In genomic region chr3:194267744-194268658, GRCh38 we compare ENCODE assay signal across 11 cellular contexts.
DNase-seq lines count a peak whose midpoint lies in the region; ATAC-seq, FAIRE-seq and TF ChIP-seq lines count a peak whose summit lies in the region.
"Had no signal": no experiment of that assay in that cellular context is flagged by ENCODE, and none has a peak within 500 bp of the region (broad histone marks: within the 10 kb centered on the region; RNA-seq: fewer than 3 reads in every experiment).

No MANE protein-coding gene starts in this region.

- intact Hi-C loops in adrenal gland (cut with DNase I) (loop anchor here in 1 of 2 donors (5.0 kb wide), 1 partner anchor 126 kb away; no protein-coding TSS in a partner anchor), endothelial cell of umbilical vein (cut with micrococcal nuclease) (no loop called here), lower lobe of right lung (cut with DNase I) (no loop called here)

- 59 to 71% (median 64%) methylated on average over 8 to 26 of the region's 26 CpGs for WGBS in adrenal gland, 4 donors
- 78% methylated on average over 25 of the region's 26 CpGs for WGBS in smooth muscle cell (ENCODE audit: low lambda C conversion rate)

- no peak overlapping the region for H3K4me3 Mint-ChIP-seq in T-cell
- H3K4me3 Mint-ChIP-seq: activated naive CD8-positive, alpha-beta T cell treated with anti-CD3 and anti-CD28 coated beads, Interleukin-2, amount 10 ng/mL, durations not matched to agents 7 days and 5 days had no signal

- no peak for FAIRE-seq in endothelial cell of umbilical vein (lab: Jason Lieb, UNC)

- H2AFZ ChIP-seq in endothelial cell of umbilical vein (ENCODE audit: low read depth, low read length), result no peak overlapping the region
- H2AFZ ChIP-seq in smooth muscle cell (ENCODE audit: low read depth), result no peak overlapping the region

- H3K27me3 ChIP-seq in adrenal gland (no peaks in the 10 kb centered on the region), endothelial cell of umbilical vein (ENCODE audit: control insufficient read depth in 2 of 2, insufficient read depth in 2 of 2, low read length in 2 of 2) (no peaks in the 10 kb centered on the region), lower lobe of right lung (ENCODE audit: low read depth) (no peaks in the 10 kb centered on the region), smooth muscle cell (ENCODE audit: low read depth) (no peaks in the 10 kb centered on the region)

- BruUV-seq in endothelial cell of umbilical vein (replicated peaks; lab: Mats Ljungman, UMichigan), result no TSS peak

- H3K36me3 ChIP-seq in adrenal gland (replicated peaks in 1 of 2) (no peaks in the 10 kb centered on the region), endothelial cell of umbilical vein (ENCODE audit: control insufficient read depth in 2 of 2, extremely low read depth in 1 of 2, insufficient read depth in 2 of 2, low read length in 2 of 2) (no peaks in the 10 kb centered on the region), lower lobe of right lung (no peaks in the 10 kb centered on the region), smooth muscle cell (ENCODE audit: low read depth) (no peaks in the 10 kb centered on the region)

- CTCF ChIA-PET in endothelial cell of umbilical vein (lab: Charles Lee), result interaction anchor here (2.9 to 4.8 kb wide), 7 partner anchors 48 to 487 kb away, joined by 23 to 101 read pairs (median 79); partner anchors contain the start of gene HES1
- CTCF ChIA-PET in T-cell (lab: Charles Lee), result no interaction called here

- dilution Hi-C loops in endothelial cell of umbilical vein (cut with MboI; ENCODE audit: extremely low pct_ligation_motif_present, low sequenced_read_pairs), result no loop called here

- DNase-seq in adrenal gland (peak; percentile 58 to 90 (median 82)), endothelial cell of umbilical vein (ENCODE audit: low read depth, low spot score) (no peak), lower lobe of right lung (peak; percentile 43), smooth muscle cell (lab: John Stamatoyannopoulos, UW; ENCODE audit: unreplicated experiment) (no peak), T-cell (no peak), hypothalamus (lab: John Stamatoyannopoulos, UW) (no peak)
- DNase-seq: activated naive CD8-positive, alpha-beta T cell treated with anti-CD3 and anti-CD28 coated beads, Interleukin-2, amount 10 ng/mL, durations not matched to agents 7 days and 5 days; DMS79 had no signal

- H3K27ac Mint-ChIP-seq in T-cell, result no peak overlapping the region
- H3K27ac Mint-ChIP-seq: activated naive CD8-positive, alpha-beta T cell treated with anti-CD3 and anti-CD28 coated beads, Interleukin-2, amount 10 ng/mL, durations not matched to agents 7 days and 5 days had no signal

- no peaks in the 10 kb centered on the region for H4K20me1 ChIP-seq in endothelial cell of umbilical vein (replicated peaks; ENCODE audit: control insufficient read depth, extremely low read depth, insufficient read depth, low read length)
- no peaks in the 10 kb centered on the region for H4K20me1 ChIP-seq in smooth muscle cell (ENCODE audit: low read depth)

- H3K9me3 ChIP-seq in adrenal gland (replicated peaks in 1 of 3) (no peaks in the 10 kb centered on the region), endothelial cell of umbilical vein (replicated peaks; ENCODE audit: control insufficient read depth, insufficient read depth, low read length) (no peaks in the 10 kb centered on the region), lower lobe of right lung (no peaks in the 10 kb centered on the region), smooth muscle cell (replicated peaks; ENCODE audit: low read depth) (no peaks in the 10 kb centered on the region)

- H3K79me2 ChIP-seq in endothelial cell of umbilical vein (ENCODE audit: control insufficient read depth, insufficient read depth, low read length), result no peaks in the 10 kb centered on the region
- H3K79me2 ChIP-seq in smooth muscle cell (ENCODE audit: low read depth), result no peaks in the 10 kb centered on the region

- no peak overlapping the region for H3K4me3 ChIP-seq in adrenal gland
- H3K4me3 ChIP-seq in endothelial cell of umbilical vein (replicated peaks in 1 of 3; ENCODE audit: insufficient read depth in 1 of 3, low read depth in 1 of 3, low read length in 3 of 3), result no peak overlapping the region
- H3K4me3 ChIP-seq in lower lobe of right lung, result no peak overlapping the region
- no peak overlapping the region for H3K4me3 ChIP-seq in smooth muscle cell

- peaks cover 39 to 64% of the 10 kb centered on the region in 2 donors for H3K4me1 ChIP-seq in adrenal gland (replicated peaks in 1 of 2)
- H3K4me1 ChIP-seq in endothelial cell of umbilical vein (ENCODE audit: control insufficient read depth, extremely low read depth, insufficient read depth, low read length), result peaks cover 52% of the 10 kb centered on the region
- peaks cover 64% of the 10 kb centered on the region for H3K4me1 ChIP-seq in lower lobe of right lung
- H3K4me1 ChIP-seq in smooth muscle cell (ENCODE audit: low read depth), result peaks cover 16% of the 10 kb centered on the region

- no peaks in the 10 kb centered on the region for H3K9me1 ChIP-seq in endothelial cell of umbilical vein (replicated peaks; ENCODE audit: control insufficient read depth, extremely low read depth, insufficient read depth, low read length)

- peaks cover 0 to 13% (median 10%) of the 10 kb centered on the region in 3 donors for H3K4me1 Mint-ChIP-seq in T-cell

- H3K9ac ChIP-seq in endothelial cell of umbilical vein (replicated peaks; ENCODE audit: extremely low read depth, insufficient read depth, low read length) (peak overlapping the region; percentile 30), smooth muscle cell (ENCODE audit: low read depth) (peak overlapping the region; percentile 47)

- no peak for ATAC-seq in lower lobe of right lung
- no peak for ATAC-seq in T-cell (replicated peaks in 1 of 4)
- no peak for ATAC-seq in HG03196 (IDR thresholded peaks at IDR 0.05; ENCODE audit: unreplicated experiment)
- no peak for ATAC-seq in GM18909 (IDR thresholded peaks at IDR 0.05; ENCODE audit: poor library complexity, unreplicated experiment)

- no peak for TF ChIP-seq CTCF in adrenal gland (IDR thresholded peaks at IDR 0.05)
- TF ChIP-seq CTCF in endothelial cell of umbilical vein (IDR thresholded peaks at IDR 0.05; ENCODE audit: extremely low read depth in 1 of 2, insufficient read depth in 1 of 2, low read depth in 1 of 2, low read length in 2 of 2), result no peak
- no peak for TF ChIP-seq CTCF in lower lobe of right lung (IDR thresholded peaks at IDR 0.05)
- no peak for TF ChIP-seq CTCF in smooth muscle cell (IDR thresholded peaks at IDR 0.05; ENCODE audit: borderline replicate concordance, insufficient read depth, poor library complexity, severe bottlenecking)

- H3K27me3 Mint-ChIP-seq in T-cell, result peaks cover 0 to 6% of the 10 kb centered on the region in 2 donors

- H3F3A ChIP-seq in smooth muscle cell (ENCODE audit: low read depth), result no peaks in the 10 kb centered on the region

- H3K27ac ChIP-seq in adrenal gland, result peak overlapping the region in 3 of 5 donors; percentile 48 to 100 (median 97)
- H3K27ac ChIP-seq in endothelial cell of umbilical vein (ENCODE audit: insufficient read depth, low read depth, low read length), result no peak overlapping the region
- H3K27ac ChIP-seq in lower lobe of right lung, result no peak overlapping the region
- peak overlapping the region; percentile 72 for H3K27ac ChIP-seq in smooth muscle cell (ENCODE audit: low read depth)
- H3K27ac ChIP-seq: VCaP had no signal

- POLR2A ChIA-PET in endothelial cell of umbilical vein (lab: Charles Lee) (no interaction called here), T-cell (lab: Charles Lee) (no interaction called here)

- no peaks in the 10 kb centered on the region for H3K9me3 Mint-ChIP-seq in T-cell
- H3K9me3 Mint-ChIP-seq: activated naive CD8-positive, alpha-beta T cell treated with anti-CD3 and anti-CD28 coated beads, Interleukin-2, amount 10 ng/mL, durations not matched to agents 7 days and 5 days had no signal

- TF ChIP-seq POLR2A in adrenal gland (IDR thresholded peaks at IDR 0.05) (no peak), endothelial cell of umbilical vein (IDR thresholded peaks at IDR 0.05; ENCODE audit: low read depth, low read length) (no peak)

- no peak overlapping the region for H3K4me2 ChIP-seq in endothelial cell of umbilical vein (ENCODE audit: insufficient read depth, low read length)
- H3K4me2 ChIP-seq in smooth muscle cell, result no peak overlapping the region

- H3K36me3 Mint-ChIP-seq in T-cell, result no peaks in the 10 kb centered on the region
- H3K36me3 Mint-ChIP-seq: activated naive CD8-positive, alpha-beta T cell treated with anti-CD3 and anti-CD28 coated beads, Interleukin-2, amount 10 ng/mL, durations not matched to agents 7 days and 5 days had no signal

TF ChIP-seq in endothelial cell of umbilical vein, 7 proteins besides CTCF, POLR2A, EP300 and RAD21:
- TF ChIP-seq POLR2AphosphoS5 (IDR thresholded peaks at IDR 0.05; ENCODE audit: insufficient read depth, low read depth, low read length) (no peak), GATA2 (IDR thresholded peaks at IDR 0.05; ENCODE audit: insufficient read depth, insufficient read length, low read depth, low read length) (no peak), MYC (IDR thresholded peaks at IDR 0.05; ENCODE audit: low read depth, low read length) (no peak)

Comparison
In these comparisons a context has a peak if more than half of its experiments do, and no peak if none do; other contexts are left out.
1. DNase-seq: peak in adrenal gland (7 of 7) and lower lobe of right lung (single experiment); none in endothelial cell of umbilical vein (single experiment), smooth muscle cell (single experiment), T-cell (0 of 34) and hypothalamus (0 of 51).
2. H3K27ac ChIP-seq: peak in adrenal gland (3 of 5) and smooth muscle cell (single experiment); none in endothelial cell of umbilical vein (single experiment) and lower lobe of right lung (single experiment).